14 cellular contexts compared by ENCODE assay signal in genomic region chr1:36178479-36179219, GRCh38. TPM values are rescaled to one million over a fixed set of nuclear protein-coding genes. Genes with fewer than 3 reads are reported as not detected.
A peak's percentile ranks its signal among the peaks of the same experiment; 100 is the strongest.
DNase-seq lines count a peak whose midpoint lies in the region; ATAC-seq and TF ChIP-seq lines count a peak whose summit lies in the region.
"Had no signal": no experiment of that assay in that cellular context is flagged by ENCODE, and none has a peak within 500 bp of the region (broad histone marks: within the 10 kb centered on the region; RNA-seq: fewer than 3 reads in every experiment).

No MANE protein-coding gene starts in this region.

- H3K4me1 ChIP-seq in heart right ventricle (peaks cover 19 to 68% (median 37%) of the 10 kb centered on the region in 9 donors), upper lobe of left lung (peaks cover 0 to 30% (median 9%) of the 10 kb centered on the region in 4 donors), SJCRH30 (peaks cover 8% of the 10 kb centered on the region; the same call in 1 of the 2 replicates)

- ATAC-seq in activated CD4-positive, alpha-beta T cell treated with anti-CD3 and anti-CD28 coated beads for 36 hours, result no peak
- ATAC-seq in heart right ventricle (peak in 7 of 8 donors; percentile 10 to 46 (median 35)), upper lobe of left lung (ENCODE audit: low FRiP score in 2 of 2) (peak; percentile 56 to 64), HG03095 (IDR thresholded peaks at IDR 0.05; ENCODE audit: unreplicated experiment) (no peak), HG03565 (IDR thresholded peaks at IDR 0.05; ENCODE audit: unreplicated experiment) (no peak)

- WGBS in heart right ventricle, 2 donors, result 49 to 64% methylated on average over 62 of the region's 62 CpGs
- 64 to 87% methylated on average over 51 to 62 of the region's 62 CpGs for WGBS in upper lobe of left lung, 2 donors

- TF ChIP-seq EP300 in upper lobe of left lung (IDR thresholded peaks at IDR 0.05), result no peak

- no peaks in the 10 kb centered on the region for H3K4me1 Mint-ChIP-seq in activated CD4-positive, alpha-beta T cell treated with anti-CD3 and anti-CD28 coated beads, Interleukin-2, amount 10 ng/mL, durations not matched to agents 7 days and 5 days
- H3K4me1 Mint-ChIP-seq in activated CD4-positive, alpha-beta T cell treated with anti-CD3 and anti-CD28 coated beads for 36 hours, result peaks cover 3% of the 10 kb centered on the region
- no peaks in the 10 kb centered on the region for H3K4me1 Mint-ChIP-seq in mesothelial cell of epicardium

- peaks cover 50% of the 10 kb centered on the region for H3K36me3 Mint-ChIP-seq in activated CD4-positive, alpha-beta T cell treated with anti-CD3 and anti-CD28 coated beads, Interleukin-2, amount 10 ng/mL, durations not matched to agents 7 days and 5 days (ENCODE audit: low read depth)
- H3K36me3 Mint-ChIP-seq in activated CD4-positive, alpha-beta T cell treated with anti-CD3 and anti-CD28 coated beads for 36 hours (ENCODE audit: low read depth), result peaks cover 38% of the 10 kb centered on the region
- peaks cover 23% of the 10 kb centered on the region for H3K36me3 Mint-ChIP-seq in mesothelial cell of epicardium

- CTCF ChIA-PET in activated CD4-positive, alpha-beta T cell treated with anti-CD3 and anti-CD28 coated beads, Interleukin-2, amount 10 ng/mL, durations not matched to agents 7 days and 5 days (lab: Charles Lee), result interaction anchor here (0.6 kb wide), 1 partner anchor 43 kb away, joined by 3 read pairs; no protein-coding TSS in a partner anchor
- CTCF ChIA-PET in activated CD4-positive, alpha-beta T cell treated with anti-CD3 and anti-CD28 coated beads for 36 hours (lab: Charles Lee), result no interaction called here

- POLR2A ChIA-PET in activated CD4-positive, alpha-beta T cell treated with anti-CD3 and anti-CD28 coated beads, Interleukin-2, amount 10 ng/mL, durations not matched to agents 7 days and 5 days (lab: Charles Lee), result no interaction called here
- POLR2A ChIA-PET in activated CD4-positive, alpha-beta T cell treated with anti-CD3 and anti-CD28 coated beads for 36 hours (lab: Charles Lee), result no interaction called here

- H3K4me3 Mint-ChIP-seq in activated CD4-positive, alpha-beta T cell treated with anti-CD3 and anti-CD28 coated beads, Interleukin-2, amount 10 ng/mL, durations not matched to agents 7 days and 5 days, result no peak overlapping the region
- no peak overlapping the region for H3K4me3 Mint-ChIP-seq in activated CD4-positive, alpha-beta T cell treated with anti-CD3 and anti-CD28 coated beads for 36 hours
- H3K4me3 Mint-ChIP-seq in mesothelial cell of epicardium, result no peak overlapping the region

- intact Hi-C loops in activated CD4-positive, alpha-beta T cell treated with anti-CD3 and anti-CD28 coated beads for 36 hours (cut with DNase I, micrococcal nuclease), result no loop called here
- intact Hi-C loops in heart right ventricle (cut with DNase I), result no loop called here

- H3K9me3 ChIP-seq in heart right ventricle (no peaks in the 10 kb centered on the region), upper lobe of left lung (no peaks in the 10 kb centered on the region), SJCRH30 (replicated peaks) (no peaks in the 10 kb centered on the region)
- H3K9me3 ChIP-seq: A549, spleen had no signal

- no peak for DNase-seq in activated CD4-positive, alpha-beta T cell treated with anti-CD3 and anti-CD28 coated beads, Interleukin-2, amount 10 ng/mL, durations not matched to agents 7 days and 5 days
- DNase-seq in activated CD4-positive, alpha-beta T cell treated with anti-CD3 and anti-CD28 coated beads for 36 hours, result no peak
- DNase-seq in heart right ventricle, result no peak
- no peak for DNase-seq in mesothelial cell of epicardium (ENCODE audit: low spot score in 2 of 2, unreplicated experiment in 2 of 2)
- DNase-seq in upper lobe of left lung, result peak; percentile 73 to 87
- no peak for DNase-seq in SJCRH30
- DNase-seq: activated CD4-positive, CD25-positive, alpha-beta regulatory T cell treated with anti-CD3 and anti-CD28 coated beads, Interleukin-2, amount 50 U/mL, for 72 hours; DMS 273 treated with DMSO at 0.1 percent for 48 hours; MM.1S; NCI-H446 treated with DMSO at 0.1 percent for 48 hours; spleen had no signal

- peaks cover 10 to 95% (median 70%) of the 10 kb centered on the region in 9 donors for H3K36me3 ChIP-seq in heart right ventricle
- peaks cover 58 to 84% (median 78%) of the 10 kb centered on the region in 4 donors for H3K36me3 ChIP-seq in upper lobe of left lung
- H3K36me3 ChIP-seq in SJCRH30, result peaks cover 72% of the 10 kb centered on the region

- TF ChIP-seq CTCF in heart right ventricle (IDR thresholded peaks at IDR 0.05), result no peak
- no peak for TF ChIP-seq CTCF in mesothelial cell of epicardium (IDR thresholded peaks at IDR 0.05; ENCODE audit: unreplicated experiment)
- no peak for TF ChIP-seq CTCF in upper lobe of left lung (IDR thresholded peaks at IDR 0.05)

- TF ChIP-seq POLR2A in upper lobe of left lung (IDR thresholded peaks at IDR 0.05), result no peak

- no peak overlapping the region for H3K4me3 ChIP-seq in heart right ventricle
- peak overlapping the region in 3 of 4 donors; percentile 12 to 22 (median 12) for H3K4me3 ChIP-seq in upper lobe of left lung
- no peak overlapping the region for H3K4me3 ChIP-seq in SJCRH30
- H3K4me3 ChIP-seq: A549, spleen had no signal

- H3K9me3 Mint-ChIP-seq in activated CD4-positive, alpha-beta T cell treated with anti-CD3 and anti-CD28 coated beads, Interleukin-2, amount 10 ng/mL, durations not matched to agents 7 days and 5 days, result no peaks in the 10 kb centered on the region
- H3K9me3 Mint-ChIP-seq in activated CD4-positive, alpha-beta T cell treated with anti-CD3 and anti-CD28 coated beads for 36 hours (ENCODE audit: low read depth), result no peaks in the 10 kb centered on the region
- H3K9me3 Mint-ChIP-seq in mesothelial cell of epicardium, result no peaks in the 10 kb centered on the region

- H3K27ac ChIP-seq in heart right ventricle, result peak overlapping the region; percentile 26 to 100 (median 89)
- peak overlapping the region; percentile 3 to 40 (median 22) for H3K27ac ChIP-seq in upper lobe of left lung
- no peak overlapping the region for H3K27ac ChIP-seq in SJCRH30
- H3K27ac ChIP-seq: A549 had no signal

- peak overlapping the region; percentile 25 for H3K27ac Mint-ChIP-seq in activated CD4-positive, alpha-beta T cell treated with anti-CD3 and anti-CD28 coated beads, Interleukin-2, amount 10 ng/mL, durations not matched to agents 7 days and 5 days
- H3K27ac Mint-ChIP-seq in activated CD4-positive, alpha-beta T cell treated with anti-CD3 and anti-CD28 coated beads for 36 hours, result no peak overlapping the region
- H3K27ac Mint-ChIP-seq in mesothelial cell of epicardium, result peak overlapping the region; percentile 21

- no peaks in the 10 kb centered on the region for H3K27me3 ChIP-seq in heart right ventricle
- no peaks in the 10 kb centered on the region for H3K27me3 ChIP-seq in upper lobe of left lung
- no peaks in the 10 kb centered on the region for H3K27me3 ChIP-seq in SJCRH30
- H3K27me3 ChIP-seq: spleen had no signal

- H3K27me3 Mint-ChIP-seq in activated CD4-positive, alpha-beta T cell treated with anti-CD3 and anti-CD28 coated beads, Interleukin-2, amount 10 ng/mL, durations not matched to agents 7 days and 5 days, result no peaks in the 10 kb centered on the region
- no peaks in the 10 kb centered on the region for H3K27me3 Mint-ChIP-seq in activated CD4-positive, alpha-beta T cell treated with anti-CD3 and anti-CD28 coated beads for 36 hours
- no peaks in the 10 kb centered on the region for H3K27me3 Mint-ChIP-seq in mesothelial cell of epicardium (ENCODE audit: low read depth)

RNA-seq across cellular contexts. Expression of gene MAP7D1, which starts 22.7 kb away (rescaled TPM):
- 100 to 1,000 TPM; 209 to 226 TPM for total RNA-seq in activated CD4-positive, alpha-beta T cell treated with anti-CD3 and anti-CD28 coated beads, Interleukin-2, amount 10 ng/mL, durations not matched to agents 7 days and 5 days
- total RNA-seq in activated CD4-positive, alpha-beta T cell treated with anti-CD3 and anti-CD28 coated beads for 36 hours, result 100 to 1,000 TPM; 122 to 133 TPM
- total RNA-seq in heart right ventricle (100 to 1,000 TPM; 277 to 364 (median 325) TPM), mesothelial cell of epicardium (97.8 to 103 TPM (median 101 TPM) in 3 replicates), upper lobe of left lung (100 to 1,000 TPM; 129 to 290 (median 153) TPM)
- 100 to 1,000 TPM; 176 to 225 TPM for polyA plus RNA-seq in heart right ventricle
- total RNA-seq in SJCRH30 (2014; rRNA removed; shearing (Covaris generic)), result 91.2 and 96.2 TPM in 2 replicates

RNA-seq across cellular contexts. Expression of gene TRAPPC3, which starts 29.4 kb away (rescaled TPM):
- 10 to 100 TPM; 57.5 to 59.3 TPM for total RNA-seq in activated CD4-positive, alpha-beta T cell treated with anti-CD3 and anti-CD28 coated beads, Interleukin-2, amount 10 ng/mL, durations not matched to agents 7 days and 5 days
- 10 to 100 TPM; 43.8 to 53.8 TPM for total RNA-seq in activated CD4-positive, alpha-beta T cell treated with anti-CD3 and anti-CD28 coated beads for 36 hours
- total RNA-seq in heart right ventricle (10 to 100 TPM; 41.6 to 62.6 (median 48.4) TPM), mesothelial cell of epicardium (64.8 to 68.5 TPM (median 68.5 TPM) in 3 replicates), upper lobe of left lung (100 to 1,000 TPM in 2 of 6 donors, 10 to 100 TPM in 4; 65.8 to 120 (median 75.5) TPM)
- 10 to 100 TPM; 33.6 to 73.8 TPM for polyA plus RNA-seq in heart right ventricle
- total RNA-seq in SJCRH30 (2014; rRNA removed; shearing (Covaris generic)), result 76.0 and 78.6 TPM in 2 replicates

RNA-seq across cellular contexts. Expression of gene THRAP3, which starts 45.6 kb away (rescaled TPM):
- 100 to 1,000 TPM; 142 to 167 TPM for total RNA-seq in activated CD4-positive, alpha-beta T cell treated with anti-CD3 and anti-CD28 coated beads, Interleukin-2, amount 10 ng/mL, durations not matched to agents 7 days and 5 days
- total RNA-seq in activated CD4-positive, alpha-beta T cell treated with anti-CD3 and anti-CD28 coated beads for 36 hours, result 100 to 1,000 TPM; 149 to 182 TPM
- total RNA-seq in heart right ventricle, result 100 to 1,000 TPM in 5 of 10 donors, 10 to 100 TPM in 5; 85.3 to 109 (median 100) TPM
- 10 to 100 TPM; 22.8 to 35.1 TPM for polyA plus RNA-seq in heart right ventricle
- 117 to 121 TPM (median 119 TPM) in 3 replicates for total RNA-seq in mesothelial cell of epicardium
- total RNA-seq in upper lobe of left lung, result 10 to 100 TPM; 55.0 to 91.1 (median 84.0) TPM
- 103 and 131 TPM in 2 replicates for total RNA-seq in SJCRH30 (2014; rRNA removed; shearing (Covaris generic))

RNA-seq across cellular contexts. Expression of gene COL8A2, which starts 53.6 kb away (rescaled TPM):
- total RNA-seq in activated CD4-positive, alpha-beta T cell treated with anti-CD3 and anti-CD28 coated beads, Interleukin-2, amount 10 ng/mL, durations not matched to agents 7 days and 5 days, result not detected
- under 1 TPM; 0.05 TPM for total RNA-seq in activated CD4-positive, alpha-beta T cell treated with anti-CD3 and anti-CD28 coated beads for 36 hours
- 1 to 10 TPM in 3 of 10 donors, under 1 TPM in 7; 0.53 to 2.0 (median 0.73) TPM for total RNA-seq in heart right ventricle
- under 1 TPM; 0.58 to 0.80 TPM for polyA plus RNA-seq in heart right ventricle
- total RNA-seq in mesothelial cell of epicardium, result 9.0 to 10.5 TPM (median 10.4 TPM) in 3 replicates
- 10 to 100 TPM in 3 of 6 donors, 1 to 10 TPM in 3; 2.5 to 20.8 (median 11.4) TPM for total RNA-seq in upper lobe of left lung
- total RNA-seq in SJCRH30 (2014; rRNA removed; shearing (Covaris generic)), result 0.45 and 0.51 TPM in 2 replicates

Comparison
In these comparisons a context has a peak if more than half of its experiments do, and no peak if none do; other contexts are left out.
1. DNase-seq: peak in upper lobe of left lung (2 of 2); none in activated CD4-positive, alpha-beta T cell treated with anti-CD3 and anti-CD28 coated beads, Interleukin-2, amount 10 ng/mL, durations not matched to agents 7 days and 5 days (single experiment), activated CD4-positive, alpha-beta T cell treated with anti-CD3 and anti-CD28 coated beads for 36 hours (single experiment), heart right ventricle (0 of 2), mesothelial cell of epicardium (0 of 2) and SJCRH30 (0 of 2).
2. ATAC-seq: peak in heart right ventricle (7 of 8) and upper lobe of left lung (2 of 2); none in activated CD4-positive, alpha-beta T cell treated with anti-CD3 and anti-CD28 coated beads for 36 hours (single experiment), HG03095 (single experiment) and HG03565 (single experiment).
3. H3K4me3 ChIP-seq: peak in upper lobe of left lung (3 of 4); none in heart right ventricle (0 of 10) and SJCRH30 (single experiment).